In the genomic region with DNA sequence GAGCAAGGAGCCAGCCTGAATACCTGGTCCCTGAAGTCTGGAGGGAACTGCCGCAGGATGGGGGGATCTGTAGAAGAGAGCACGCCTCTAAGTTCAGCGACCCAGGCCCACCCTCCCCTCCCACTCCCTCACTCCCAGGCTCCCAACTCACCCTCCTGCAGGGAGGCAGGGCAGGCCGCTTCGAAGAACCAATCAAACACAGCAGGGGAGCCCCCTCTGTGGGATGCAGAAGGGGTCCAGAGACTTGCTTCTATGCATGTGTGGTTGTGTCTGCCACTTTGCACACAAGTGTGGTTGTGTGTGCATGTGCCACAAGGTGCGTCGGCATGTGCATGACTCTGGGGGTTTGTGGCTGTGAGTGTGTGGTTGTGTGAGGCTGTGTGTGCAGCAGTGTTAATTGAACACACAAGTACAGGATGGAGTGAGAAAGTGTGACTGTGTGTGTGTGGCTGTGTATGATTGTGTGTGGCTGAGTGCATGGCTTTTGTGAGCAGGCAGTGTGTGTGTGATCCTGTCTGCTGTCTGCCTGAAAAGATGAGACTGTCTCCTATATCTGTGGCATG, we compare ENCODE assay signal across 15 cellular contexts. TPM values are rescaled to one million over a fixed set of nuclear protein-coding genes. Genes with fewer than 3 reads are reported as not detected.
A peak's percentile ranks its signal among the peaks of the same experiment; 100 is the strongest.
DNase-seq lines count a peak whose midpoint lies in the region; ATAC-seq lines count a peak whose summit lies in the region.
"Had no signal": no experiment of that assay in that cellular context is flagged by ENCODE, and none has a peak within 500 bp of the region (broad histone marks: within the 10 kb centered on the region; RNA-seq: fewer than 3 reads in every experiment).

No MANE protein-coding gene starts in this region.

- H3K4me3 Mint-ChIP-seq in activated CD4-positive, alpha-beta T cell treated with anti-CD3 and anti-CD28 coated beads, Interleukin-2, amount 10 ng/mL, durations not matched to agents 7 days and 5 days, result peak overlapping the region; percentile 46
- H3K4me3 Mint-ChIP-seq in T-helper 2 cell treated with Interferon-gamma antibody and Interleukin-4, amounts not matched to agents 5 μg/mL and 100 μg/mL, for 36 hours, result peak overlapping the region; percentile 98
- H3K4me3 Mint-ChIP-seq in naive thymus-derived CD8-positive, alpha-beta T cell, result peak overlapping the region; percentile 84 to 100 (median 98)
- H3K4me3 Mint-ChIP-seq: H9 had no signal

- H3K9me3 Mint-ChIP-seq in activated CD4-positive, alpha-beta T cell treated with anti-CD3 and anti-CD28 coated beads, Interleukin-2, amount 10 ng/mL, durations not matched to agents 7 days and 5 days, result no peaks in the 10 kb centered on the region
- no peaks in the 10 kb centered on the region for H3K9me3 Mint-ChIP-seq in T-helper 2 cell treated with Interferon-gamma antibody and Interleukin-4, amounts not matched to agents 5 μg/mL and 100 μg/mL, for 36 hours
- no peaks in the 10 kb centered on the region for H3K9me3 Mint-ChIP-seq in naive thymus-derived CD8-positive, alpha-beta T cell
- H3K9me3 Mint-ChIP-seq: H9 had no signal

- no peak for DNase-seq in activated CD4-positive, alpha-beta T cell treated with anti-CD3 and anti-CD28 coated beads, Interleukin-2, amount 10 ng/mL, durations not matched to agents 7 days and 5 days
- no peak for DNase-seq in activated CD4-positive, alpha-beta T cell treated with anti-CD3 and anti-CD28 coated beads for 4 hours
- DNase-seq in T-helper 2 cell treated with Interferon-gamma antibody and Interleukin-4, amounts not matched to agents 5 μg/mL and 100 μg/mL, for 36 hours (ENCODE audit: low spot score), result no peak
- no peak for DNase-seq in naive thymus-derived CD8-positive, alpha-beta T cell
- DNase-seq in SIG-M5 treated with dmso at 0.1 percent for 504 hours (lab: John Stamatoyannopoulos, UW; ENCODE audit: unreplicated experiment), result no peak
- DNase-seq: activated CD4-positive, alpha-beta T cell treated with anti-CD3 and anti-CD28 coated beads, Interleukin-2, amount 50 U/mL, for 1 hour; H9; NCI-H1694; NCI-H510A; stimulated activated CD4-positive, alpha-beta T cell treated with anti-CD3 and anti-CD28 coated beads, Interleukin-15, amount 100 ng/mL, for 24 hours; transverse colon had no signal

- no peaks in the 10 kb centered on the region for H3K27me3 Mint-ChIP-seq in activated CD4-positive, alpha-beta T cell treated with anti-CD3 and anti-CD28 coated beads, Interleukin-2, amount 10 ng/mL, durations not matched to agents 7 days and 5 days
- H3K27me3 Mint-ChIP-seq in T-helper 2 cell treated with Interferon-gamma antibody and Interleukin-4, amounts not matched to agents 5 μg/mL and 100 μg/mL, for 36 hours (ENCODE audit: low read depth), result no peaks in the 10 kb centered on the region
- H3K27me3 Mint-ChIP-seq in naive thymus-derived CD8-positive, alpha-beta T cell, result no peaks in the 10 kb centered on the region

- peaks cover 34% of the 10 kb centered on the region for H3K4me1 Mint-ChIP-seq in activated CD4-positive, alpha-beta T cell treated with anti-CD3 and anti-CD28 coated beads, Interleukin-2, amount 10 ng/mL, durations not matched to agents 7 days and 5 days
- peaks cover 24% of the 10 kb centered on the region for H3K4me1 Mint-ChIP-seq in T-helper 2 cell treated with Interferon-gamma antibody and Interleukin-4, amounts not matched to agents 5 μg/mL and 100 μg/mL, for 36 hours (ENCODE audit: low read depth)
- peaks cover 20 to 52% (median 44%) of the 10 kb centered on the region in 4 donors for H3K4me1 Mint-ChIP-seq in naive thymus-derived CD8-positive, alpha-beta T cell

- POLR2A ChIA-PET in activated CD4-positive, alpha-beta T cell treated with anti-CD3 and anti-CD28 coated beads, Interleukin-2, amount 10 ng/mL, durations not matched to agents 7 days and 5 days (lab: Charles Lee), result no interaction called here
- POLR2A ChIA-PET in naive thymus-derived CD8-positive, alpha-beta T cell (lab: Charles Lee), result interaction anchor here (1.2 to 2.5 kb wide), 4 partner anchors 17 to 22 kb away, joined by 4 to 24 read pairs (median 7); a partner anchor contains a TSS

- peak overlapping the region; percentile 96 for H3K27ac Mint-ChIP-seq in activated CD4-positive, alpha-beta T cell treated with anti-CD3 and anti-CD28 coated beads, Interleukin-2, amount 10 ng/mL, durations not matched to agents 7 days and 5 days
- peak overlapping the region; percentile 94 for H3K27ac Mint-ChIP-seq in T-helper 2 cell treated with Interferon-gamma antibody and Interleukin-4, amounts not matched to agents 5 μg/mL and 100 μg/mL, for 36 hours
- peak overlapping the region; percentile 84 to 99 (median 98) for H3K27ac Mint-ChIP-seq in naive thymus-derived CD8-positive, alpha-beta T cell
- H3K27ac Mint-ChIP-seq: H9 had no signal

- H3K36me3 Mint-ChIP-seq in activated CD4-positive, alpha-beta T cell treated with anti-CD3 and anti-CD28 coated beads, Interleukin-2, amount 10 ng/mL, durations not matched to agents 7 days and 5 days (ENCODE audit: low read depth), result peaks cover 19% of the 10 kb centered on the region
- peaks cover 16% of the 10 kb centered on the region for H3K36me3 Mint-ChIP-seq in T-helper 2 cell treated with Interferon-gamma antibody and Interleukin-4, amounts not matched to agents 5 μg/mL and 100 μg/mL, for 36 hours (ENCODE audit: low read depth)
- peaks cover 0 to 26% (median 0%) of the 10 kb centered on the region in 3 donors for H3K36me3 Mint-ChIP-seq in naive thymus-derived CD8-positive, alpha-beta T cell

- CTCF ChIA-PET in activated CD4-positive, alpha-beta T cell treated with anti-CD3 and anti-CD28 coated beads, Interleukin-2, amount 10 ng/mL, durations not matched to agents 7 days and 5 days (lab: Charles Lee), result interaction anchor here (1.6 kb wide), 1 partner anchor 292 kb away, joined by 4 read pairs; a partner anchor contains a TSS

- no peak for ATAC-seq in naive thymus-derived CD8-positive, alpha-beta T cell
- no peak for ATAC-seq in GM18868 (IDR thresholded peaks at IDR 0.05; ENCODE audit: unreplicated experiment)
- ATAC-seq: A549, K562 had no signal

RNA-seq across cellular contexts. Expression of a gene that starts 1.7 kb away (rescaled TPM):
- 100 to 1,000 TPM in 1 of 2 experiments, 10 to 100 TPM in 1; 100.0 to 104 TPM for total RNA-seq in activated CD4-positive, alpha-beta T cell treated with anti-CD3 and anti-CD28 coated beads, Interleukin-2, amount 10 ng/mL, durations not matched to agents 7 days and 5 days
- 100 to 1,000 TPM; 105 to 110 TPM for total RNA-seq in naive thymus-derived CD8-positive, alpha-beta T cell
- polyA plus RNA-seq in naive thymus-derived CD8-positive, alpha-beta T cell, result 100 to 1,000 TPM in 1 of 3 donors, 10 to 100 TPM in 2; 35.4 to 106 (median 67.7) TPM

RNA-seq across cellular contexts. Expression of a gene that starts 15.8 kb away (rescaled TPM):
- total RNA-seq in activated CD4-positive, alpha-beta T cell treated with anti-CD3 and anti-CD28 coated beads, Interleukin-2, amount 10 ng/mL, durations not matched to agents 7 days and 5 days, result under 1 TPM; 0.33 to 0.64 TPM
- total RNA-seq in naive thymus-derived CD8-positive, alpha-beta T cell, result 10 to 100 TPM in 1 of 2 experiments, 1 to 10 TPM in 1; 8.5 to 10.5 TPM
- polyA plus RNA-seq in naive thymus-derived CD8-positive, alpha-beta T cell, result 1 to 10 TPM; 4.3 to 5.8 (median 5.7) TPM
- polyA plus RNA-seq: K562 had no signal

RNA-seq across cellular contexts. Expression of a gene that starts 20.3 kb away (rescaled TPM):
- total RNA-seq in activated CD4-positive, alpha-beta T cell treated with anti-CD3 and anti-CD28 coated beads, Interleukin-2, amount 10 ng/mL, durations not matched to agents 7 days and 5 days, result 10 to 100 TPM; 19.4 to 24.8 TPM
- total RNA-seq in naive thymus-derived CD8-positive, alpha-beta T cell, result 10 to 100 TPM; 19.0 to 24.5 TPM
- polyA plus RNA-seq in naive thymus-derived CD8-positive, alpha-beta T cell, result 10 to 100 TPM; 14.6 to 29.6 (median 15.9) TPM

RNA-seq across cellular contexts. Expression of a gene that starts 22.2 kb away (rescaled TPM):
- 1 to 10 TPM; 1.2 to 2.5 TPM for total RNA-seq in activated CD4-positive, alpha-beta T cell treated with anti-CD3 and anti-CD28 coated beads, Interleukin-2, amount 10 ng/mL, durations not matched to agents 7 days and 5 days
- 1 to 10 TPM; 7.6 to 8.8 TPM for total RNA-seq in naive thymus-derived CD8-positive, alpha-beta T cell
- 1 to 10 TPM; 2.8 to 7.3 (median 5.2) TPM for polyA plus RNA-seq in naive thymus-derived CD8-positive, alpha-beta T cell

RNA-seq across cellular contexts. Expression of a gene that starts 46.4 kb away (rescaled TPM):
- under 1 TPM; 0.42 to 0.55 TPM for total RNA-seq in activated CD4-positive, alpha-beta T cell treated with anti-CD3 and anti-CD28 coated beads, Interleukin-2, amount 10 ng/mL, durations not matched to agents 7 days and 5 days
- under 1 TPM; 0.62 to 0.96 TPM for total RNA-seq in naive thymus-derived CD8-positive, alpha-beta T cell
- polyA plus RNA-seq in naive thymus-derived CD8-positive, alpha-beta T cell, result under 1 TPM in 1 of 3 donors, not detected in 2; 0.38 TPM
- total RNA-seq: kidney epithelial cell had no signal

Comparison
In these comparisons a context has a peak if more than half of its experiments do, and no peak if none do; other contexts are left out.
1. H3K4me3 Mint-ChIP-seq: peak in every context shown above with its lines; median percentile 98 in T-helper 2 cell treated with Interferon-gamma antibody and Interleukin-4, amounts not matched to agents 5 μg/mL and 100 μg/mL, for 36 hours; 98 in naive thymus-derived CD8-positive, alpha-beta T cell; 46 in activated CD4-positive, alpha-beta T cell treated with anti-CD3 and anti-CD28 coated beads, Interleukin-2, amount 10 ng/mL, durations not matched to agents 7 days and 5 days.
2. RNA of a gene that starts 15.8 kb away (total RNA-seq): 8.5 to 10.5 TPM in naive thymus-derived CD8-positive, alpha-beta T cell; 0.33 to 0.64 TPM in activated CD4-positive, alpha-beta T cell treated with anti-CD3 and anti-CD28 coated beads, Interleukin-2, amount 10 ng/mL, durations not matched to agents 7 days and 5 days; every median in the first group is over 4 times any median in the second.
3. Peak in every context shown above with its lines, with median percentiles within 50 percentile points of each other: H3K27ac Mint-ChIP-seq.